In genomic region chr11:126282742-126283591, GRCh38 we compare ENCODE assay signal across 8 cellular contexts. TPM values are rescaled to one million over a fixed set of nuclear protein-coding genes. Genes with fewer than 3 reads are reported as not detected.
DNase-seq lines count a peak whose midpoint lies in the region; ATAC-seq and TF ChIP-seq lines count a peak whose summit lies in the region.

Gene TIRAP, plus strand, starts transcription at chr11:126283093. Its CDS starts 7,802 bp downstream, at chr11:126290895.

- H3K4me1 ChIP-seq in adipocyte (ENCODE audit: control insufficient read depth, insufficient read depth, low read length) (peaks cover 20% of the 10 kb centered on the region), cardiac muscle cell (ENCODE audit: low read depth) (peaks cover 20% of the 10 kb centered on the region), ovary (ENCODE audit: insufficient read depth) (peaks cover 4% of the 10 kb centered on the region)

- POLR2A ChIA-PET in T-cell (lab: Charles Lee), result interaction anchor here (0.5 to 1.2 kb wide), 6 partner anchors 10 to 686 kb away, joined by 3 to 13 read pairs (median 4); partner anchors contain the start of genes FOXRED1 (in 1 of the 2) and SRPRA (in 1 of the 2)

- peak; percentile 22 for TF ChIP-seq POLR2A in ovary (IDR thresholded peaks at IDR 0.05)

- H3K9ac ChIP-seq in adipocyte (ENCODE audit: low read length), result peak within 1 kb of the TSS; percentile 89

- H3K27ac ChIP-seq in cardiac muscle cell (peak within 1 kb of the TSS; percentile 49), ovary (peak within 1 kb of the TSS; percentile 83 to 95)

- no peaks in the 10 kb centered on the region for H3K9me3 Mint-ChIP-seq in T-cell

- TF ChIP-seq CTCF in LNCaP clone FGC (IDR thresholded peaks at IDR 0.05; ENCODE audit: control insufficient read depth, extremely low read depth, insufficient read depth) (no peak), cardiac muscle cell (IDR thresholded peaks at IDR 0.05; ENCODE audit: low read depth, low read length) (no peak), ovary (IDR thresholded peaks at IDR 0.05) (peak in 2 of 3 donors; percentile 30 to 47)

- TF ChIP-seq EP300 in ovary (IDR thresholded peaks at IDR 0.05), result no peak

- H3K27ac Mint-ChIP-seq in T-cell, result peak within 1 kb of the TSS; percentile 97 to 98

- H3K9me3 ChIP-seq in adipocyte (ENCODE audit: control insufficient read depth, low read length), result no peaks in the 10 kb centered on the region
- no peaks in the 10 kb centered on the region for H3K9me3 ChIP-seq in cardiac muscle cell (ENCODE audit: low read depth)
- no peaks in the 10 kb centered on the region for H3K9me3 ChIP-seq in ovary

- no peaks in the 10 kb centered on the region for H3K27me3 ChIP-seq in adipocyte (replicated peaks; ENCODE audit: control insufficient read depth, insufficient read depth, low read length)
- no peaks in the 10 kb centered on the region for H3K27me3 ChIP-seq in cardiac muscle cell
- no peaks in the 10 kb centered on the region for H3K27me3 ChIP-seq in ovary

- peak; percentile 58 for DNase-seq in ELF-1 (ENCODE audit: low read depth, low spot score)
- DNase-seq in LNCaP clone FGC (ENCODE audit: low read depth), result no peak
- DNase-seq in T-cell, result peak; percentile 39 to 75 (median 62)
- peak; percentile 83 for DNase-seq in adipocyte (ENCODE audit: low read depth)
- DNase-seq in cardiac muscle cell (ENCODE audit: low read depth in 1 of 2, low spot score in 1 of 2), result peak; percentile 63 to 65
- DNase-seq in ovary, result peak; percentile 74 to 83 (median 79)
- no peak for DNase-seq in cortex of kidney (lab: John Stamatoyannopoulos, UW)

- H3K36me3 ChIP-seq in adipocyte (ENCODE audit: control insufficient read depth, insufficient read depth, low read length, severe bottlenecking), result peaks cover 2% of the 10 kb centered on the region
- no peaks in the 10 kb centered on the region for H3K36me3 ChIP-seq in cardiac muscle cell
- H3K36me3 ChIP-seq in ovary, result no peaks in the 10 kb centered on the region

- H3K36me3 Mint-ChIP-seq in T-cell, result peaks cover 3% of the 10 kb centered on the region

- peak within 1 kb of the TSS; percentile 86 to 95 (median 90) for H3K4me3 Mint-ChIP-seq in T-cell

- H3K4me1 Mint-ChIP-seq in T-cell, result peaks cover 47 to 59% (median 49%) of the 10 kb centered on the region in 3 donors

- WGBS in ovary, 3 donors, result 0 to 1% (median 1%) methylated on average over 49 to 82 of the region's 82 CpGs

- intact Hi-C loops in ovary (cut with DNase I), result loop anchor here in 1 of 4 donors (5.0 kb wide), 1 partner anchor 71 kb away; the partner anchor contains the start of genes FAM118B and RPUSD4

- H3K4me3 ChIP-seq in LNCaP clone FGC (ENCODE audit: low read depth, low read length) (peak within 1 kb of the TSS; percentile 67), adipocyte (ENCODE audit: low read length) (peak within 1 kb of the TSS; percentile 90), cardiac muscle cell (peak within 1 kb of the TSS; percentile 46), ovary (peak within 1 kb of the TSS; percentile 62)

- no peaks in the 10 kb centered on the region for H3K27me3 Mint-ChIP-seq in T-cell

- ATAC-seq in GM21786 (IDR thresholded peaks at IDR 0.05; ENCODE audit: unreplicated experiment) (peak; percentile 52), T-cell (replicated peaks in 1 of 4) (peak; percentile 73 to 80 (median 76))

- CTCF ChIA-PET in T-cell (lab: Charles Lee), result interaction anchor here (0.6 to 1.0 kb wide), 3 partner anchors 21 to 1521 kb away, joined by 3 to 8 read pairs (median 3); partner anchors contain the start of genes DCPS (in 1 of the 2) and ESAM (in 1 of the 2)

RNA-seq across cellular contexts. Expression of gene TIRAP, which starts in this region (rescaled TPM):
- total RNA-seq in T-cell (10 to 100 TPM; 11.3 to 23.4 (median 21.9) TPM), cardiac muscle cell (4.2 and 6.7 TPM in 2 replicates), ovary (10 to 100 TPM in 6 of 7 donors, 1 to 10 TPM in 1; 7.6 to 16.0 (median 14.5) TPM)
- polyA plus RNA-seq in cardiac muscle cell (2.4 and 4.9 TPM in 2 replicates), ovary (10 to 100 TPM; 11.8 to 13.9 TPM)

Comparison
In these comparisons a context has a peak if more than half of its experiments do, and no peak if none do; other contexts are left out.
1. DNase-seq: peak in ELF-1 (single experiment), T-cell (34 of 34), adipocyte (single experiment), cardiac muscle cell (2 of 2) and ovary (5 of 5); none in LNCaP clone FGC (single experiment) and cortex of kidney (single experiment).
2. CTCF ChIP-seq: peak in ovary (2 of 3); none in LNCaP clone FGC (single experiment) and cardiac muscle cell (single experiment).
3. Peak in every context shown above with its lines, with median percentiles within 50 percentile points of each other: H3K4me3 ChIP-seq.